Comparison of ENCODE assay signal across 20 cellular contexts in the genomic region with DNA sequence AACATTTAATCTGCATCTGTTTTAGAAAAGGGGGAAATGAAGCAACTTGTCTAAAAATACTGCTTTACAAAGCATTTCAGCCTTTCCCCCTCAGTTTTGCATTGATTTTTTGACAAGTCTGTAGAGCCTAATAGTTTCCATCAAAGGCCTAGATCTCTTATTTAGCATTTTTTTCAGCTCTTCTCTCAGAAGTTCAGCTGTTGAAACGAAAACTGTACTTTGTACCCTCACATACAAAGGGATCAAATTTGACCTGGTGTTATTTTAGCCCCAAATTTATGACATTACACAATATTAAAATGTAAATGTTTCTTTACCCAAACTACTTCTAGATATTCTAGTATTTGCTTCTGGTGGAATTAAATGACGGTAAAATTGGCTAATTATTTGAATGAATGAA. TPM values are rescaled to one million over a fixed set of nuclear protein-coding genes. Genes with fewer than 3 reads are reported as not detected.
DNase-seq lines count a peak whose midpoint lies in the region; ATAC-seq and TF ChIP-seq lines count a peak whose summit lies in the region.
"Had no signal": no experiment of that assay in that cellular context is flagged by ENCODE, and none has a peak within 500 bp of the region (broad histone marks: within the 10 kb centered on the region; RNA-seq: fewer than 3 reads in every experiment).

No MANE protein-coding gene starts in this region.

- intact Hi-C loops in CD4-positive, alpha-beta T cell (cut with DNase I, micrococcal nuclease): loop anchor here (2.0 to 10.0 kb wide), 9 partner anchors 13 to 1365 kb away; a partner anchor contains a TSS

- no peak for ATAC-seq in CD4-positive, alpha-beta T cell (ENCODE audit: poor library complexity)
- peak; percentile 25 to 34 for ATAC-seq in stimulated activated naive B cell treated with anti-CD40 and anti-IgM and Interleukin-4, amounts not matched to agents 10 μg/mL and 1 μg/mL and 100 μg/mL, for 72 hours (replicated peaks)
- ATAC-seq: GM23338 had no signal

- POLR2A ChIA-PET in CD4-positive, alpha-beta T cell (lab: Charles Lee): interaction anchor here (0.8 kb wide), 1 partner anchor 553 kb away, joined by 3 read pairs; no protein-coding TSS in a partner anchor

- peaks cover 58% of the 10 kb centered on the region for H3K4me1 Mint-ChIP-seq in CD4-positive, alpha-beta T cell (ENCODE audit: low read depth)
- H3K4me1 Mint-ChIP-seq in stimulated activated naive B cell treated with anti-CD40 and anti-IgM and Interleukin-4, amounts not matched to agents 10 μg/mL and 1 μg/mL and 100 μg/mL, for 72 hours: peaks cover 56 to 89% of the 10 kb centered on the region in 2 donors
- H3K4me1 Mint-ChIP-seq in activated naive CD8-positive, alpha-beta T cell treated with anti-CD3 and anti-CD28 coated beads for 36 hours: peaks cover 64% of the 10 kb centered on the region

- TF ChIP-seq CTCF in CD4-positive, alpha-beta T cell (IDR thresholded peaks at IDR 0.05): no peak

- no peaks in the 10 kb centered on the region for H3K27me3 ChIP-seq in CD4-positive, alpha-beta T cell (ENCODE audit: control insufficient read depth, insufficient read depth, low read length)
- H3K27me3 ChIP-seq: MG63 had no signal

- DNase-seq in CD4-positive, alpha-beta T cell: no peak
- DNase-seq in NCI-H1694 (lab: John Stamatoyannopoulos, UW) (peak; percentile 22), germinal center (ENCODE audit: low spot score) (peak; percentile 17), NCI-H748 (lab: John Stamatoyannopoulos, UW; ENCODE audit: unreplicated experiment) (no peak), activated gamma-delta T cell (lab: John Stamatoyannopoulos, UW) (no peak)
- no peak for DNase-seq in stimulated activated naive B cell treated with anti-CD40 and anti-IgM and Interleukin-4, amounts not matched to agents 10 μg/mL and 1 μg/mL and 100 μg/mL, for 72 hours
- no peak for DNase-seq in activated naive CD8-positive, alpha-beta T cell treated with anti-CD3 and anti-CD28 coated beads for 36 hours
- DNase-seq: COR-L47; DMS 273 treated with DMSO at 0.1 percent for 48 hours; DND-41; Kasumi-1; MG63; NCI-H1092; NCI-H146; NCI-H2081 treated with DMSO at 0.1 percent for 48 hours; NCI-H446 treated with DMSO at 0.1 percent for 48 hours; NCI-H748 treated with DMSO at 0.1 percent for 48 hours; NK-92 treated with Interleukin-12 subunit alpha and Interleukin-12 subunit beta, amount 100 ng/mL, for 24 hours; Right ventricle myocardium superior had no signal

- H3K9me3 ChIP-seq in CD4-positive, alpha-beta T cell (ENCODE audit: control insufficient read depth, low read length): no peaks in the 10 kb centered on the region
- H3K9me3 ChIP-seq: MG63 had no signal

- H3K9me3 Mint-ChIP-seq in CD4-positive, alpha-beta T cell: no peaks in the 10 kb centered on the region
- H3K9me3 Mint-ChIP-seq in stimulated activated naive B cell treated with anti-CD40 and anti-IgM and Interleukin-4, amounts not matched to agents 10 μg/mL and 1 μg/mL and 100 μg/mL, for 72 hours: peaks cover 0 to 2% of the 10 kb centered on the region in 2 donors
- no peaks in the 10 kb centered on the region for H3K9me3 Mint-ChIP-seq in activated naive CD8-positive, alpha-beta T cell treated with anti-CD3 and anti-CD28 coated beads for 36 hours
- H3K9me3 Mint-ChIP-seq: GM23338 had no signal

- CTCF ChIA-PET in CD4-positive, alpha-beta T cell (lab: Charles Lee): interaction anchor here (1.3 kb wide), 1 partner anchor 9 kb away, joined by 3 read pairs; no protein-coding TSS in a partner anchor

- peaks cover 84% of the 10 kb centered on the region for H3K36me3 Mint-ChIP-seq in CD4-positive, alpha-beta T cell (ENCODE audit: low read depth)
- H3K36me3 Mint-ChIP-seq in stimulated activated naive B cell treated with anti-CD40 and anti-IgM and Interleukin-4, amounts not matched to agents 10 μg/mL and 1 μg/mL and 100 μg/mL, for 72 hours: peaks cover 52 to 61% of the 10 kb centered on the region in 2 donors
- H3K36me3 Mint-ChIP-seq in activated naive CD8-positive, alpha-beta T cell treated with anti-CD3 and anti-CD28 coated beads for 36 hours: peaks cover 29% of the 10 kb centered on the region

- H3K4me3 Mint-ChIP-seq in CD4-positive, alpha-beta T cell: no peak overlapping the region
- H3K4me3 Mint-ChIP-seq in stimulated activated naive B cell treated with anti-CD40 and anti-IgM and Interleukin-4, amounts not matched to agents 10 μg/mL and 1 μg/mL and 100 μg/mL, for 72 hours: peak overlapping the region; percentile 50
- no peak overlapping the region for H3K4me3 Mint-ChIP-seq in activated naive CD8-positive, alpha-beta T cell treated with anti-CD3 and anti-CD28 coated beads for 36 hours
- H3K4me3 Mint-ChIP-seq: GM23338 had no signal

- H3K27ac ChIP-seq in CD4-positive, alpha-beta T cell (ENCODE audit: low read depth, low read length): no peak overlapping the region

- peak overlapping the region; percentile 74 for H3K27ac Mint-ChIP-seq in CD4-positive, alpha-beta T cell
- peak overlapping the region; percentile 78 for H3K27ac Mint-ChIP-seq in stimulated activated naive B cell treated with anti-CD40 and anti-IgM and Interleukin-4, amounts not matched to agents 10 μg/mL and 1 μg/mL and 100 μg/mL, for 72 hours
- H3K27ac Mint-ChIP-seq in activated naive CD8-positive, alpha-beta T cell treated with anti-CD3 and anti-CD28 coated beads for 36 hours: no peak overlapping the region
- H3K27ac Mint-ChIP-seq: GM23338 had no signal

- H3K27me3 Mint-ChIP-seq in CD4-positive, alpha-beta T cell: no peaks in the 10 kb centered on the region
- no peaks in the 10 kb centered on the region for H3K27me3 Mint-ChIP-seq in stimulated activated naive B cell treated with anti-CD40 and anti-IgM and Interleukin-4, amounts not matched to agents 10 μg/mL and 1 μg/mL and 100 μg/mL, for 72 hours
- no peaks in the 10 kb centered on the region for H3K27me3 Mint-ChIP-seq in activated naive CD8-positive, alpha-beta T cell treated with anti-CD3 and anti-CD28 coated beads for 36 hours

RNA-seq across cellular contexts. Expression of a gene that starts 13.0 kb away (rescaled TPM):
- total RNA-seq in CD4-positive, alpha-beta T cell: 100 to 1,000 TPM; 932 to 972 TPM
- total RNA-seq in activated naive CD8-positive, alpha-beta T cell treated with anti-CD3 and anti-CD28 coated beads for 36 hours: 10 to 100 TPM; 25.4 to 27.6 TPM

Comparison
In these comparisons a context has a peak if more than half of its experiments do, and no peak if none do; other contexts are left out.
1. DNase-seq: peak in NCI-H1694 (single experiment) and germinal center (single experiment); none in CD4-positive, alpha-beta T cell (0 of 10), stimulated activated naive B cell treated with anti-CD40 and anti-IgM and Interleukin-4, amounts not matched to agents 10 μg/mL and 1 μg/mL and 100 μg/mL, for 72 hours (single experiment), activated naive CD8-positive, alpha-beta T cell treated with anti-CD3 and anti-CD28 coated beads for 36 hours (single experiment), NCI-H748 (single experiment) and activated gamma-delta T cell (single experiment).
2. H3K4me3 Mint-ChIP-seq: peak in stimulated activated naive B cell treated with anti-CD40 and anti-IgM and Interleukin-4, amounts not matched to agents 10 μg/mL and 1 μg/mL and 100 μg/mL, for 72 hours (2 of 2); none in CD4-positive, alpha-beta T cell (single experiment) and activated naive CD8-positive, alpha-beta T cell treated with anti-CD3 and anti-CD28 coated beads for 36 hours (single experiment).
3. RNA of a gene that starts 13.0 kb away (total RNA-seq): 932 to 972 TPM in CD4-positive, alpha-beta T cell; 25.4 to 27.6 TPM in activated naive CD8-positive, alpha-beta T cell treated with anti-CD3 and anti-CD28 coated beads for 36 hours; every median in the first group is over 10 times any median in the second.